ENCODE assay signal across 1 cellular context in genomic region chr3:191269289-191270085, GRCh38.
A peak's percentile ranks its signal among the peaks of the same experiment; 100 is the strongest.
TF ChIP-seq lines count a peak whose summit lies in the region.

No MANE protein-coding gene starts in this region.

TF ChIP-seq in GM12878, 131 proteins besides CTCF, POLR2A, EP300 and RAD21 (continued from another document):
- TF ChIP-seq PRDM15 (CRISPR knock-in tag; IDR thresholded peaks at IDR 0.05) (no peak), CBX3 (IDR thresholded peaks at IDR 0.05; ENCODE audit: borderline replicate concordance, low read depth) (no peak), ATF7 (IDR thresholded peaks at IDR 0.05; ENCODE audit: low read depth) (peak; percentile 67), POU2F2 (IDR thresholded peaks at IDR 0.05; ENCODE audit: borderline replicate concordance, low read depth, low read length) (no peak), ASH2L (IDR thresholded peaks at IDR 0.05; ENCODE audit: borderline replicate concordance, low read depth) (no peak), NR2C2 (IDR thresholded peaks at IDR 0.05; ENCODE audit: borderline replicate concordance, control insufficient read depth, insufficient read length, low read depth) (no peak), CEBPB (IDR thresholded peaks at IDR 0.05; ENCODE audit: borderline replicate concordance in 1 of 2, low read depth in 2 of 2, low read length in 2 of 2) (no peak), SUPT20H (IDR thresholded peaks at IDR 0.05; ENCODE audit: borderline replicate concordance, control insufficient read depth, low read depth, low read length) (no peak), MEF2A (IDR thresholded peaks at IDR 0.05; ENCODE audit: insufficient read depth, low read depth, low read length) (peak; percentile 90), SPI1 (IDR thresholded peaks at IDR 0.05; ENCODE audit: borderline replicate concordance, insufficient read depth, low read depth, low read length) (peak; percentile 63; the same call in 1 of the 2 replicates)
